1 cellular context compared by ENCODE assay signal in the genomic region with DNA sequence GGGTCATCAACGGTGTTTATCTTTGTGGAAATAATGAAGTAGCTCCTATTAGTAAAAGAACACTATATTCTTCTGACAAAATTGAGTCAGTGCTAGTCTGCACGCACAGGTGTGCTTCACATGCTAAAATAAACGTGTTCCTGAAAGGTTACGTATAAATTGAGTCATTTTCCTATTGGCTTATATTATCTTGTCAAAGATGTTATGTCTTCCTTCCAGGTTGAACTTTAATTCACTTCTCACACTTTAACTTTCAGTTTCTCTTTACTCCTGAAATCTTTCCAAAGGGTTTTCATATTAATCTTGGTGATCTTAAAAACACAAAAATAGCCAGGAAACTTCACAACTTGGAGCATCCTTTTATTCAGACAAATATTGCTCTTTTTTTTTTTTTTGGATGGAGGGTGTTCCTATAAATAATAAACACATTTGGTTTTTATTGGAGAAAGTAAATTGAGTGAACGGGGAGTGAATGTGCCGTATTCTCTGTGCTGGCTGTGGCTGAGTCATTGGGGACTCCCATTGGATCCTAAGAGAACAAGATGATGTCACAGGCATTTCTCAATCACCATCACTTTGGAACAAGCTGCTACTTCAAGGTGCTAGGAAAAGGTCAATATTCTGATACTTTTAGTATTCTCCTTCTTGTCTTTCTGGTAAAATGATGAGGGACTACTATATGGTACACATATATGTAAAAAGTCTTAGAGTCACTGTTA.
TF ChIP-seq lines count a peak whose summit lies in the region.

No MANE protein-coding gene starts in this region.

TF ChIP-seq in K562, 482 proteins besides CTCF, POLR2A, EP300 and RAD21 (continued from another document and continues in another):
- TF ChIP-seq TEAD2 (tag; IDR thresholded peaks at IDR 0.05) (no peak), ZSCAN32 (CRISPR knock-in tag; IDR thresholded peaks at IDR 0.05) (no peak), MCM7 (IDR thresholded peaks at IDR 0.05) (no peak), MXI1 (IDR thresholded peaks at IDR 0.05; ENCODE audit: low read depth, low read length) (no peak), ATF1 (CRISPR knock-in tag; IDR thresholded peaks at IDR 0.05) (no peak), ATF1 (tag; IDR thresholded peaks at IDR 0.05) (peak; percentile 43; the same call in 1 of the 2 replicates), TAF9B (IDR thresholded peaks at IDR 0.05; ENCODE audit: partially characterized antibody) (no peak), CHCHD3 (CRISPR knock-in tag; IDR thresholded peaks at IDR 0.05) (no peak), RBFOX2 (IDR thresholded peaks at IDR 0.05; ENCODE audit: low read depth, low read length) (no peak), ETV6 (IDR thresholded peaks at IDR 0.05; ENCODE audit: borderline replicate concordance in 1 of 2, low read depth in 2 of 2, low read length in 1 of 2) (no peak), ETV6 (CRISPR knock-in tag; IDR thresholded peaks at IDR 0.05; ENCODE audit: borderline replicate concordance) (no peak), ZNF133 (CRISPR knock-in tag; IDR thresholded peaks at IDR 0.05) (no peak), FUS (optimal IDR thresholded peaks at IDR 0.05; ENCODE audit: low read depth, low read length) (no peak), HNRNPH1 (optimal IDR thresholded peaks at IDR 0.05; ENCODE audit: low read depth, low read length) (no peak), TGIF2 (CRISPR knock-in tag; IDR thresholded peaks at IDR 0.05) (no peak), EHMT2 (IDR thresholded peaks at IDR 0.05) (no peak), KHSRP (IDR thresholded peaks at IDR 0.05) (no peak), CEBPB (tag; IDR thresholded peaks at IDR 0.05) (peak; percentile 85), JUND (IDR thresholded peaks at IDR 0.05; ENCODE audit: borderline replicate concordance, low read depth, low read length) (peak; percentile 70), JUND (tag; IDR thresholded peaks at IDR 0.05; ENCODE audit: borderline replicate concordance, low read depth, low read length) (peak; percentile 77; the same call in 2 of the 3 replicates), MTA1 (IDR thresholded peaks at IDR 0.05; ENCODE audit: borderline replicate concordance) (no peak), CEBPG (CRISPR knock-in tag; IDR thresholded peaks at IDR 0.05) (no peak), CEBPG (tag; conservative IDR thresholded peaks at IDR 0.05 in 1 of 2, IDR thresholded peaks at IDR 0.05 in 1 of 2) (peak in 1 of 2 experiments; percentile 49; a peak in 1 of 4 replicates), FOSL1 (tag; conservative IDR thresholded peaks at IDR 0.05) (peak; percentile 64), TCF3 (CRISPR knock-in tag; IDR thresholded peaks at IDR 0.05) (no peak), RBM34 (IDR thresholded peaks at IDR 0.05; ENCODE audit: borderline replicate concordance, insufficient read depth, low read length) (no peak), NFE2 (IDR thresholded peaks at IDR 0.05; ENCODE audit: low read depth) (peak; percentile 34; the same call in 1 of the 2 replicates), SMAD2 (IDR thresholded peaks at IDR 0.05; ENCODE audit: low read depth, low read length) (no peak), ZNF175 (CRISPR knock-in tag; IDR thresholded peaks at IDR 0.05; ENCODE audit: low read depth) (no peak), ZNF239 (CRISPR knock-in tag; IDR thresholded peaks at IDR 0.05) (no peak), STAG1 (CRISPR knock-in tag; IDR thresholded peaks at IDR 0.05; ENCODE audit: borderline replicate concordance) (no peak), MECOM (CRISPR knock-in tag; IDR thresholded peaks at IDR 0.05) (no peak), HDGF (IDR thresholded peaks at IDR 0.05) (no peak), ZNF431 (CRISPR knock-in tag; IDR thresholded peaks at IDR 0.05) (no peak), ETV5 (CRISPR knock-in tag; IDR thresholded peaks at IDR 0.05; ENCODE audit: low read depth) (no peak), BCL6 (CRISPR knock-in tag; IDR thresholded peaks at IDR 0.05) (no peak), ZNF124 (CRISPR knock-in tag; IDR thresholded peaks at IDR 0.05) (no peak), ZZZ3 (IDR thresholded peaks at IDR 0.05) (no peak), SRSF7 (optimal IDR thresholded peaks at IDR 0.05; ENCODE audit: low read depth, low read length) (no peak), HMG20B (CRISPR knock-in tag; IDR thresholded peaks at IDR 0.05) (no peak), ARID1B (IDR thresholded peaks at IDR 0.05) (no peak)
- TF ChIP-seq, protein P1, sequence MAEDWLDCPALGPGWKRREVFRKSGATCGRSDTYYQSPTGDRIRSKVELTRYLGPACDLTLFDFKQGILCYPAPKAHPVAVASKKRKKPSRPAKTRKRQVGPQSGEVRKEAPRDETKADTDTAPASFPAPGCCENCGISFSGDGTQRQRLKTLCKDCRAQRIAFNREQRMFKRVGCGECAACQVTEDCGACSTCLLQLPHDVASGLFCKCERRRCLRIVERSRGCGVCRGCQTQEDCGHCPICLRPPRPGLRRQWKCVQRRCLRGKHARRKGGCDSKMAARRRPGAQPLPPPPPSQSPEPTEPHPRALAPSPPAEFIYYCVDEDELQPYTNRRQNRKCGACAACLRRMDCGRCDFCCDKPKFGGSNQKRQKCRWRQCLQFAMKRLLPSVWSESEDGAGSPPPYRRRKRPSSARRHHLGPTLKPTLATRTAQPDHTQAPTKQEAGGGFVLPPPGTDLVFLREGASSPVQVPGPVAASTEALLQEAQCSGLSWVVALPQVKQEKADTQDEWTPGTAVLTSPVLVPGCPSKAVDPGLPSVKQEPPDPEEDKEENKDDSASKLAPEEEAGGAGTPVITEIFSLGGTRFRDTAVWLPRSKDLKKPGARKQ (CRISPR knock-in tag; IDR thresholded peaks at IDR 0.05), result no peak
- TF ChIP-seq, protein P2, sequence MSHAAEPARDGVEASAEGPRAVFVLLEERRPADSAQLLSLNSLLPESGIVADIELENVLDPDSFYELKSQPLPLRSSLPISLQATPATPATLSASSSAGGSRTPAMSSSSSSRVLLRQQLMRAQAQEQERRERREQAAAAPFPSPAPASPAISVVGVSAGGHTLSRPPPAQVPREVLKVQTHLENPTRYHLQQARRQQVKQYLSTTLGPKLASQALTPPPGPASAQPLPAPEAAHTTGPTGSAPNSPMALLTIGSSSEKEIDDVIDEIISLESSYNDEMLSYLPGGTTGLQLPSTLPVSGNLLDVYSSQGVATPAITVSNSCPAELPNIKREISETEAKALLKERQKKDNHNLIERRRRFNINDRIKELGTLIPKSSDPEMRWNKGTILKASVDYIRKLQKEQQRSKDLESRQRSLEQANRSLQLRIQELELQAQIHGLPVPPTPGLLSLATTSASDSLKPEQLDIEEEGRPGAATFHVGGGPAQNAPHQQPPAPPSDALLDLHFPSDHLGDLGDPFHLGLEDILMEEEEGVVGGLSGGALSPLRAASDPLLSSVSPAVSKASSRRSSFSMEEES (CRISPR knock-in tag; IDR thresholded peaks at IDR 0.05), result no peak
- TF ChIP-seq, protein P3, sequence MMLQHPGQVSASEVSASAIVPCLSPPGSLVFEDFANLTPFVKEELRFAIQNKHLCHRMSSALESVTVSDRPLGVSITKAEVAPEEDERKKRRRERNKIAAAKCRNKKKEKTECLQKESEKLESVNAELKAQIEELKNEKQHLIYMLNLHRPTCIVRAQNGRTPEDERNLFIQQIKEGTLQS (IDR thresholded peaks at IDR 0.05), result peak; percentile 80
- TF ChIP-seq, protein P3 (CRISPR knock-in tag; conservative IDR thresholded peaks at IDR 0.05), result no peak
- TF ChIP-seq, protein P4, sequence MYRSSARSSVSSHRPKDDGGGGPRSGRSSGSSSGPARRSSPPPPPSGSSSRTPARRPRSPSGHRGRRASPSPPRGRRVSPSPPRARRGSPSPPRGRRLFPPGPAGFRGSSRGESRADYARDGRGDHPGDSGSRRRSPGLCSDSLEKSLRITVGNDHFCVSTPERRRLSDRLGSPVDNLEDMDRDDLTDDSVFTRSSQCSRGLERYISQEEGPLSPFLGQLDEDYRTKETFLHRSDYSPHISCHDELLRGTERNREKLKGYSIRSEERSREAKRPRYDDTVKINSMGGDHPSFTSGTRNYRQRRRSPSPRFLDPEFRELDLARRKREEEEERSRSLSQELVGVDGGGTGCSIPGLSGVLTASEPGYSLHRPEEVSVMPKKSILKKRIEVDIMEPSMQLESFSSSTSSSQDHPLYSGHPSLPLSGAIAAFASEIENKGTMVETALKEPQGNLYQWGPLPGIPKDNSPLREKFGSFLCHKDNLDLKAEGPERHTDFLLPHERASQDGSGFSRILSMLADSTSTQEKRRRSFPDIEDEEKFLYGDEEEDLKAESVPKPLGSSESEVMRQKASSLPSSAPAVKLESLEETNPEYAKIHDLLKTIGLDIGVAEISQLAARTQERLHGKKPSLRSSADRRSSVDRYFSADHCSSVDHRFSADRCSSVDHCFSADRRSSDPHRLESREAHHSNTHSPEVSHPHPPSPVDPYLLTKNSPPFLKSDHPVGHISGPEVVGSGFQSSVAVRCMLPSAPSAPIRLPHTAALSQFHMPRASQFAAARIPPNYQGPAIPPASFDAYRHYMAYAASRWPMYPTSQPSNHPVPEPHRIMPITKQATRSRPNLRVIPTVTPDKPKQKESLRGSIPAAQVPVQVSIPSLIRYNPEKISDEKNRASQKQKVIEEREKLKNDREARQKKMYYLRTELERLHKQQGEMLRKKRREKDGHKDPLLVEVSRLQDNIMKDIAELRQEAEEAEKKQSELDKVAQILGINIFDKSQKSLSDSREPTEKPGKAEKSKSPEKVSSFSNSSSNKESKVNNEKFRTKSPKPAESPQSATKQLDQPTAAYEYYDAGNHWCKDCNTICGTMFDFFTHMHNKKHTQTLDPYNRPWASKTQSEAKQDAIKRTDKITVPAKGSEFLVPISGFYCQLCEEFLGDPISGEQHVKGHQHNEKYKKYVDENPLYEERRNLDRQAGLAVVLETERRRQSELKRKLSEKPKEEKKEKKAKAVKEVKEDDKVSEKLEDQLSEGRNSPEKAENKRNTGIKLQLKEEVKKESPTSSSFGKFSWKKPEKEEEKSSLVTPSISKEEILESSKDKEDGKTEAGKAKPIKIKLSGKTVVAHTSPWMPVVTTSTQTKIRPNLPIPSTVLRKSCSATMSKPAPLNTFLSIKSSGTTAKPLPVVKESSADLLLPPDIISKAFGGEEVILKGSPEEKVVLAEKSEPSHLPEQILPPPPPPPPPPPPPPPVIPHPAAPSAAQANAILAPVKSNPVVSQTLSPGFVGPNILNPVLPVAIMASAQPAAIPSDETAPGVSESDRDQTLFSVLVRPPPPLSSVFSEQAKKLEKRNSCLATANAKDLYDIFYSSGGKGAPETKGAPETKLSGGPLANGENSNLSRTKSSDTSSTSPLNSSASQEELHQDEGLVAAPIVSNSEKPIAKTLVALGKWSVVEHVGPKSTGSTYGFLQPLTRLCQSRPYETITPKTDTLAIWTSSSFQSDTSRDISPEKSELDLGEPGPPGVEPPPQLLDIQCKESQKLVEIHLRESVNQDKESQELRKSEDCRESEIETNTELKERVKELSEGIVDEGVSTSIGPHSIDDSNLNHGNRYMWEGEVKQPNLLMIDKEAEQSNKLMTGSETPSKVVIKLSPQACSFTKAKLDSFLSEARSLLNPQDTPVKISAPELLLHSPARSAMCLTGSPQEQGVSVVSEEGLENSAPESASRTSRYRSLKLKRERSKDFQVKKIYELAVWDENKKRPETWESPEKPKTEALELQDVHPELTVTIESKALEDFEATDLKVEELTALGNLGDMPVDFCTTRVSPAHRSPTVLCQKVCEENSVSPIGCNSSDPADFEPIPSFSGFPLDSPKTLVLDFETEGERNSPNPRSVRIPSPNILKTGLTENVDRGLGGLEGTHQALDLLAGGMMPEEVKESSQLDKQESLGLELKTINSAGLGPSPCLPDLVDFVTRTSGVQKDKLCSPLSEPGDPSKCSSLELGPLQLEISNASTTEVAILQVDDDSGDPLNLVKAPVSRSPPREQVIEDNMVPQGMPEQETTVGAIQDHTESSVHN (IDR thresholded peaks at IDR 0.05; ENCODE audit: borderline replicate concordance in 1 of 2, low read depth in 1 of 2), result no peak
- TF ChIP-seq, protein P5, sequence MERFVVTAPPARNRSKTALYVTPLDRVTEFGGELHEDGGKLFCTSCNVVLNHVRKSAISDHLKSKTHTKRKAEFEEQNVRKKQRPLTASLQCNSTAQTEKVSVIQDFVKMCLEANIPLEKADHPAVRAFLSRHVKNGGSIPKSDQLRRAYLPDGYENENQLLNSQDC (CRISPR knock-in tag; IDR thresholded peaks at IDR 0.05), result no peak
- TF ChIP-seq, protein P6, sequence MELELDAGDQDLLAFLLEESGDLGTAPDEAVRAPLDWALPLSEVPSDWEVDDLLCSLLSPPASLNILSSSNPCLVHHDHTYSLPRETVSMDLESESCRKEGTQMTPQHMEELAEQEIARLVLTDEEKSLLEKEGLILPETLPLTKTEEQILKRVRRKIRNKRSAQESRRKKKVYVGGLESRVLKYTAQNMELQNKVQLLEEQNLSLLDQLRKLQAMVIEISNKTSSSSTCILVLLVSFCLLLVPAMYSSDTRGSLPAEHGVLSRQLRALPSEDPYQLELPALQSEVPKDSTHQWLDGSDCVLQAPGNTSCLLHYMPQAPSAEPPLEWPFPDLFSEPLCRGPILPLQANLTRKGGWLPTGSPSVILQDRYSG (tag; conservative IDR thresholded peaks at IDR 0.05; ENCODE audit: low read depth), result no peak
- TF ChIP-seq, protein P7, sequence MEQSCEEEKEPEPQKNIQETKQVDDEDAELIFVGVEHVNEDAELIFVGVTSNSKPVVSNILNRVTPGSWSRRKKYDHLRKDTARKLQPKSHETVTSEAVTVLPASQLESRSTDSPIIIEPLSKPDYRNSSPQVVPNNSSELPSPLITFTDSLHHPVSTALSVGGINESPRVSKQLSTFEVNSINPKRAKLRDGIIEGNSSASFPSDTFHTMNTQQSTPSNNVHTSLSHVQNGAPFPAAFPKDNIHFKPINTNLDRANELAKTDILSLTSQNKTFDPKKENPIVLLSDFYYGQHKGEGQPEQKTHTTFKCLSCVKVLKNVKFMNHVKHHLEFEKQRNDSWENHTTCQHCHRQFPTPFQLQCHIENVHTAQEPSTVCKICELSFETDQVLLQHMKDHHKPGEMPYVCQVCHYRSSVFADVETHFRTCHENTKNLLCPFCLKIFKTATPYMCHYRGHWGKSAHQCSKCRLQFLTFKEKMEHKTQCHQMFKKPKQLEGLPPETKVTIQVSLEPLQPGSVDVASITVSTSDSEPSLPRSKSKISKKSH (CRISPR knock-in tag; IDR thresholded peaks at IDR 0.05), result no peak
- TF ChIP-seq, protein P8, sequence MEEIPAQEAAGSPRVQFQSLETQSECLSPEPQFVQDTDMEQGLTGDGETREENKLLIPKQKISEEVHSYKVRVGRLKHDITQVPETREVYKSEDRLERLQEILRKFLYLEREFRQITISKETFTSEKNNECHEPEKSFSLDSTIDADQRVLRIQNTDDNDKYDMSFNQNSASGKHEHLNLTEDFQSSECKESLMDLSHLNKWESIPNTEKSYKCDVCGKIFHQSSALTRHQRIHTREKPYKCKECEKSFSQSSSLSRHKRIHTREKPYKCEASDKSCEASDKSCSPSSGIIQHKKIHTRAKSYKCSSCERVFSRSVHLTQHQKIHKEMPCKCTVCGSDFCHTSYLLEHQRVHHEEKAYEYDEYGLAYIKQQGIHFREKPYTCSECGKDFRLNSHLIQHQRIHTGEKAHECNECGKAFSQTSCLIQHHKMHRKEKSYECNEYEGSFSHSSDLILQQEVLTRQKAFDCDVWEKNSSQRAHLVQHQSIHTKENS (CRISPR knock-in tag; IDR thresholded peaks at IDR 0.05), result no peak
